In the genomic region with DNA sequence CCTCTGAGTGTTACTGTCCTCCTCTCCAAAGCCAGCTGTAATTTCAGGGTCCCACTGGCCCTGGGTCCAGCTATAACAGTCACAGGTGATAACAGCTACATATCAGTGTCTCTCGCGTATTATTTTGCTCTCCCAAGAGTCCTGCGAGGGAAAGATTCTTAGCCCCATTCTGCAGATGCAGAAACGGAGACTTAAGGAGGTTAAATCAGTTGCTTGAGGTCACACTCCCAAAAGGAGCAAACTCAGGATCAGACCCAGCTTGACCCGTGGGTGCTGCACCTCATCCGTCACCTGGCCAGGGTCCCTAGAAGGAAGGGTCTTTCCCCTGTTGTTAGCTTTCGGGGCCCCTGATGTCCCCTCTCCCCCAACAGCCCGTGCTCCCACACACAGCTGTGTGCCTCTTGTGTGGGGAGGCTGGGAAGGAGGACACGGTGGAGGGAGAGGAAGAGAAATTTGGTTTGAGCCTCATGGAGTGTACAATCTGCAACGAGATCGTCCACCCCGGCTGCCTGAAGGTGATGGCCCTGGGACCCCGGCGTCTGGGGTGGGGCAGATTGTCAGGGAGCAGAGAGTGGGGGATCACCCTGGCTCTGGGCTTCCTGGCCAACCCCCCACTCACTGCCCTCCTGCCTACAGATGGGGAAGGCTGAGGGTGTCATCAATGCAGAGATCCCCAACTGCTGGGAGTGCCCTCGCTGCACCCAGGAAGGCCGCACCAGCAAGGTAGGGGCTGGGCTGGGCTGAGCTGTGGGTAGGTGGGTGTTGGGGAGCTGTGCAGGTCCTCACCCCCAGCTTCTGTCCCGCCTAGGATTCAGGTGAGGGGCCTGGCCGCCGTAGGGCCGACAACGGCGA, we compare ENCODE assay signal across 8 cellular contexts. TPM values are rescaled to one million over a fixed set of nuclear protein-coding genes. Genes with fewer than 3 reads are reported as not detected.
DNase-seq lines count a peak whose midpoint lies in the region; ATAC-seq, FAIRE-seq and TF ChIP-seq lines count a peak whose summit lies in the region.
"Had no signal": no experiment of that assay in that cellular context is flagged by ENCODE, and none has a peak within 500 bp of the region (broad histone marks: within the 10 kb centered on the region; RNA-seq: fewer than 3 reads in every experiment).

No MANE protein-coding gene starts in this region.

- WGBS in aorta, 2 donors, result 85 to 88% methylated on average over 21 to 22 of the region's 22 CpGs

- H3K9me3 ChIP-seq in BLaER1 treated with 17β-estradiol and CSF1 and Interleukin-3, amounts not matched to agents 10 nM and 100 nM (replicated peaks in 1 of 11), result no peaks in the 10 kb centered on the region
- H3K9me3 ChIP-seq in NT2/D1 (ENCODE audit: insufficient read depth, low read length), result no peaks in the 10 kb centered on the region
- no peaks in the 10 kb centered on the region for H3K9me3 ChIP-seq in keratinocyte (ENCODE audit: control insufficient read depth, low read depth, low read length)
- no peaks in the 10 kb centered on the region for H3K9me3 ChIP-seq in aorta (ENCODE audit: control insufficient read depth, low read length)

- no peak for TF ChIP-seq CTCF in keratinocyte (optimal IDR thresholded peaks at IDR 0.05 in 1 of 3, IDR thresholded peaks at IDR 0.05 in 1 of 3, conservative IDR thresholded peaks at IDR 0.05 in 1 of 3; ENCODE audit: extremely low read depth in 1 of 3, insufficient read depth in 2 of 3, low read length in 3 of 3)

- H4K20me1 ChIP-seq in BLaER1 treated with 17β-estradiol and CSF1 and Interleukin-3, amounts not matched to agents 10 nM and 100 nM, result peaks cover 0 to 72% (median 48%) of the 10 kb centered on the region in 11 experiments; a peak in 18 of 22 replicates
- no peaks in the 10 kb centered on the region for H4K20me1 ChIP-seq in keratinocyte (ENCODE audit: control insufficient read depth, extremely low read depth, insufficient read depth, low read length)

- no peak for ATAC-seq in GM18520 (IDR thresholded peaks at IDR 0.05; ENCODE audit: unreplicated experiment)
- ATAC-seq in aorta (ENCODE audit: low FRiP score), result no peak
- no peak for ATAC-seq in GM19455 (IDR thresholded peaks at IDR 0.05; ENCODE audit: unreplicated experiment)

- dilution Hi-C loops in keratinocyte (cut with MboI; ENCODE audit: extremely low pct_ligation_motif_present, low sequenced_read_pairs), result no loop called here

- H3K79me2 ChIP-seq in keratinocyte (ENCODE audit: control insufficient read depth, insufficient read depth, low read length), result peaks cover 20% of the 10 kb centered on the region

- H3K4me3 ChIP-seq in BLaER1 treated with 17β-estradiol and CSF1 and Interleukin-3, amounts not matched to agents 10 nM and 100 nM, result peak overlapping the region in 8 of 10 experiments; percentile 78 to 92 (median 90); a peak in 16 of 20 replicates
- H3K4me3 ChIP-seq in NT2/D1 (ENCODE audit: insufficient read length, low read depth), result peak overlapping the region; percentile 12
- peak overlapping the region; percentile 41 to 65 (median 53) for H3K4me3 ChIP-seq in keratinocyte (ENCODE audit: control insufficient read depth in 2 of 3, extremely low read depth in 1 of 3, insufficient read depth in 2 of 3, low read depth in 1 of 3, low read length in 3 of 3)
- H3K4me3 ChIP-seq in aorta (ENCODE audit: low read length in 2 of 2), result no peak overlapping the region

- DNase-seq in NT2/D1 (ENCODE audit: low read depth, low spot score) (no peak), keratinocyte (ENCODE audit: low read depth, low spot score) (no peak), aorta (no peak)

- intact Hi-C loops in aorta (cut with DNase I), result no loop called here

- peak overlapping the region; percentile 25 to 97 (median 91); a peak in 17 of 22 replicates for H3K9ac ChIP-seq in BLaER1 treated with 17β-estradiol and CSF1 and Interleukin-3, amounts not matched to agents 10 nM and 100 nM
- H3K9ac ChIP-seq in NT2/D1 (ENCODE audit: insufficient read length, low read depth) (peak overlapping the region; percentile 77), keratinocyte (ENCODE audit: control insufficient read depth, extremely low read depth, insufficient read depth, low read length) (peak overlapping the region; percentile 69)

- FAIRE-seq in keratinocyte (lab: Jason Lieb, UNC), result no peak
- FAIRE-seq: endometrium, RCC 7860 had no signal

- H3K9me1 ChIP-seq in keratinocyte (ENCODE audit: control insufficient read depth, extremely low read depth, insufficient read depth, low read length), result no peaks in the 10 kb centered on the region

- peak overlapping the region; percentile 92 to 98 (median 97) for H3K4me2 ChIP-seq in BLaER1 treated with 17β-estradiol and CSF1 and Interleukin-3, amounts not matched to agents 10 nM and 100 nM
- H3K4me2 ChIP-seq in keratinocyte (ENCODE audit: control insufficient read depth, extremely low read depth, insufficient read depth, low read depth, low read length), result peak overlapping the region; percentile 61

- peak overlapping the region; percentile 12 for H2AFZ ChIP-seq in keratinocyte (ENCODE audit: control insufficient read depth, low read length)

- H3K27ac ChIP-seq in BLaER1 treated with 17β-estradiol and CSF1 and Interleukin-3, amounts not matched to agents 10 nM and 100 nM, result peak overlapping the region in 9 of 11 experiments; percentile 75 to 96 (median 89); a peak in 18 of 22 replicates
- H3K27ac ChIP-seq in keratinocyte (ENCODE audit: control insufficient read depth, insufficient read depth, low read length) (peak overlapping the region; percentile 54), aorta (ENCODE audit: low read depth in 1 of 2, low read length in 2 of 2) (no peak overlapping the region)

- H3K4me1 ChIP-seq in BLaER1 treated with 17β-estradiol and CSF1 and Interleukin-3, amounts not matched to agents 10 nM and 100 nM, result peaks cover 28 to 38% (median 34%) of the 10 kb centered on the region in 10 experiments
- H3K4me1 ChIP-seq in NT2/D1 (ENCODE audit: insufficient read depth, insufficient read length), result peaks cover 11% of the 10 kb centered on the region
- peaks cover 21% of the 10 kb centered on the region for H3K4me1 ChIP-seq in keratinocyte (ENCODE audit: control insufficient read depth, extremely low read depth, insufficient read depth, low read length)
- no peaks in the 10 kb centered on the region for H3K4me1 ChIP-seq in aorta (ENCODE audit: control insufficient read depth in 1 of 2, insufficient read depth in 2 of 2, low read length in 2 of 2)

- H3K27me3 ChIP-seq in BLaER1 treated with 17β-estradiol and CSF1 and Interleukin-3, amounts not matched to agents 10 nM and 100 nM, result no peaks in the 10 kb centered on the region
- H3K27me3 ChIP-seq in NT2/D1 (ENCODE audit: insufficient read depth, insufficient read length) (no peaks in the 10 kb centered on the region), keratinocyte (ENCODE audit: control insufficient read depth, extremely low read depth, insufficient read depth, low read length) (no peaks in the 10 kb centered on the region), aorta (ENCODE audit: control insufficient read depth in 1 of 2, insufficient read depth in 2 of 2, low read length in 1 of 2) (no peaks in the 10 kb centered on the region)

- H3K36me3 ChIP-seq in BLaER1 treated with 17β-estradiol and CSF1 and Interleukin-3, amounts not matched to agents 10 nM and 100 nM, result peaks cover 46 to 69% (median 60%) of the 10 kb centered on the region in 11 experiments
- H3K36me3 ChIP-seq in NT2/D1 (ENCODE audit: insufficient read depth, insufficient read length, low read length) (peaks cover 61% of the 10 kb centered on the region), keratinocyte (ENCODE audit: control insufficient read depth in 2 of 2, extremely low read depth in 1 of 2, insufficient read depth in 2 of 2, low read length in 2 of 2) (peaks cover 8 to 23% of the 10 kb centered on the region in 2 experiments), aorta (ENCODE audit: control insufficient read depth in 1 of 2, insufficient read depth in 2 of 2, low read length in 1 of 2) (peaks cover 0 to 2% of the 10 kb centered on the region in 2 donors)

RNA-seq across cellular contexts. Expression of a gene that starts 3.8 kb away (rescaled TPM):
- polyA plus RNA-seq in keratinocyte (9.6 to 15.0 TPM (median 10.2 TPM) in 3 replicates), aorta (10 to 100 TPM in 1 of 2 donors, 1 to 10 TPM in 1; 4.3 to 11.6 TPM)
- 2.2 TPM for polyA plus RNA-seq in keratinocyte (2011; ENCODE audit: low read depth)
- polyA plus RNA-seq in keratinocyte (2011; cell fraction: cytosol; rRNA removed), result 5.7 and 16.5 TPM in 2 replicates
- 24.0 and 32.9 TPM in 2 replicates for polyA plus RNA-seq in keratinocyte (2011; cell fraction: nucleus; rRNA removed)
- polyA plus RNA-seq in keratinocyte (2012; ENCODE audit: low replicate concordance), result 8.3 and 25.1 TPM in 2 replicates
- 8.6 to 28.7 TPM (median 11.7 TPM) in 3 replicates for polyA minus RNA-seq in keratinocyte
- 46.2 TPM for polyA minus RNA-seq in keratinocyte (2011; cell fraction: cytosol; rRNA and poly(A)+ RNA removed)
- polyA minus RNA-seq in keratinocyte (2011; cell fraction: nucleus; rRNA and poly(A)+ RNA removed), result 18.1 and 25.4 TPM in 2 replicates
- total RNA-seq in aorta, result 10 to 100 TPM; 14.7 to 22.7 TPM

RNA-seq across cellular contexts. Expression of a gene that starts 21.7 kb away (rescaled TPM):
- polyA plus RNA-seq in keratinocyte (8.1 to 12.7 TPM (median 10.8 TPM) in 3 replicates), aorta (10 to 100 TPM in 1 of 2 donors, 1 to 10 TPM in 1; 9.1 to 20.8 TPM)
- polyA plus RNA-seq in keratinocyte (2011; ENCODE audit: low read depth), result 2.3 TPM
- 10.3 and 13.2 TPM in 2 replicates for polyA plus RNA-seq in keratinocyte (2011; cell fraction: cytosol; rRNA removed)
- 16.6 and 23.6 TPM in 2 replicates for polyA plus RNA-seq in keratinocyte (2011; cell fraction: nucleus; rRNA removed)
- 8.0 and 11.6 TPM in 2 replicates for polyA plus RNA-seq in keratinocyte (2012; ENCODE audit: low replicate concordance)
- 11.8 to 14.7 TPM (median 13.6 TPM) in 3 replicates for polyA minus RNA-seq in keratinocyte
- polyA minus RNA-seq in keratinocyte (2011; cell fraction: cytosol; rRNA and poly(A)+ RNA removed), result 10.6 TPM
- polyA minus RNA-seq in keratinocyte (2011; cell fraction: nucleus; rRNA and poly(A)+ RNA removed), result 12.5 and 14.9 TPM in 2 replicates
- 10 to 100 TPM; 11.8 to 21.7 TPM for total RNA-seq in aorta

RNA-seq across cellular contexts. Expression of a gene that starts 30.4 kb away (rescaled TPM):
- polyA plus RNA-seq in keratinocyte (0.94 to 3.7 TPM (median 1.1 TPM) in 3 replicates), aorta (1 to 10 TPM; 4.4 to 9.7 TPM)
- polyA plus RNA-seq in keratinocyte (2011; ENCODE audit: low read depth), result 3.0 TPM
- 1.4 and 2.1 TPM in 2 replicates for polyA plus RNA-seq in keratinocyte (2011; cell fraction: cytosol; rRNA removed)
- 8.9 and 11.2 TPM in 2 replicates for polyA plus RNA-seq in keratinocyte (2011; cell fraction: nucleus; rRNA removed)
- 4.7 and 10.9 TPM in 2 replicates for polyA plus RNA-seq in keratinocyte (2012; ENCODE audit: low replicate concordance)
- polyA minus RNA-seq in keratinocyte, result 1.5 to 17.4 TPM (median 2.2 TPM) in 3 replicates
- 2.5 TPM for polyA minus RNA-seq in keratinocyte (2011; cell fraction: cytosol; rRNA and poly(A)+ RNA removed)
- 3.7 and 5.2 TPM in 2 replicates for polyA minus RNA-seq in keratinocyte (2011; cell fraction: nucleus; rRNA and poly(A)+ RNA removed)
- 10 to 100 TPM; 16.4 to 19.7 TPM for total RNA-seq in aorta

RNA-seq across cellular contexts. Expression of a gene that starts 30.7 kb away (rescaled TPM):
- polyA plus RNA-seq in keratinocyte (2.1 to 3.2 TPM (median 2.6 TPM) in 3 replicates), aorta (1 to 10 TPM; 6.4 to 7.9 TPM)
- polyA plus RNA-seq in keratinocyte (2011; ENCODE audit: low read depth), result 0.27 TPM
- polyA plus RNA-seq in keratinocyte (2011; cell fraction: cytosol; rRNA removed), result 3.6 and 5.4 TPM in 2 replicates
- 4.5 and 5.8 TPM in 2 replicates for polyA plus RNA-seq in keratinocyte (2011; cell fraction: nucleus; rRNA removed)
- polyA plus RNA-seq in keratinocyte (2012; ENCODE audit: low replicate concordance), result 1.3 and 2.6 TPM in 2 replicates
- polyA minus RNA-seq in keratinocyte, result 2.7 to 4.2 TPM (median 2.7 TPM) in 3 replicates
- 2.7 TPM for polyA minus RNA-seq in keratinocyte (2011; cell fraction: cytosol; rRNA and poly(A)+ RNA removed)
- polyA minus RNA-seq in keratinocyte (2011; cell fraction: nucleus; rRNA and poly(A)+ RNA removed), result 0.53 and 1.6 TPM in 2 replicates
- total RNA-seq in aorta, result 1 to 10 TPM; 6.2 to 7.2 TPM

RNA-seq across cellular contexts. Expression of a gene that starts 33.3 kb away (rescaled TPM):
- polyA plus RNA-seq in keratinocyte (18.5 to 22.4 TPM (median 19.2 TPM) in 3 replicates), aorta (10 to 100 TPM; 54.8 to 60.7 TPM)
- polyA plus RNA-seq in keratinocyte (2011; ENCODE audit: low read depth), result 8.7 TPM
- polyA plus RNA-seq in keratinocyte (2011; cell fraction: cytosol; rRNA removed), result 13.6 and 19.0 TPM in 2 replicates
- polyA plus RNA-seq in keratinocyte (2011; cell fraction: nucleus; rRNA removed), result 5.0 and 7.4 TPM in 2 replicates
- 16.9 and 20.2 TPM in 2 replicates for polyA plus RNA-seq in keratinocyte (2012; ENCODE audit: low replicate concordance)
- polyA minus RNA-seq in keratinocyte, result 4.5 to 7.5 TPM (median 5.8 TPM) in 3 replicates
- 14.6 TPM for polyA minus RNA-seq in keratinocyte (2011; cell fraction: cytosol; rRNA and poly(A)+ RNA removed)
- 3.0 and 5.2 TPM in 2 replicates for polyA minus RNA-seq in keratinocyte (2011; cell fraction: nucleus; rRNA and poly(A)+ RNA removed)
- total RNA-seq in aorta, result 10 to 100 TPM; 30.2 to 33.9 TPM

Comparison
In these comparisons a context has a peak if more than half of its experiments do, and no peak if none do; other contexts are left out.
1. H3K27ac ChIP-seq: peak in BLaER1 treated with 17β-estradiol and CSF1 and Interleukin-3, amounts not matched to agents 10 nM and 100 nM (9 of 11) and keratinocyte (single experiment); none in aorta (0 of 2).
2. H3K4me3 ChIP-seq: peak in BLaER1 treated with 17β-estradiol and CSF1 and Interleukin-3, amounts not matched to agents 10 nM and 100 nM (8 of 10), NT2/D1 (single experiment) and keratinocyte (3 of 3); none in aorta (0 of 2).
3. Peak in every context shown above with its lines, with median percentiles within 50 percentile points of each other: H3K9ac ChIP-seq.